8 cellular contexts compared by ENCODE assay signal in the genomic region with DNA sequence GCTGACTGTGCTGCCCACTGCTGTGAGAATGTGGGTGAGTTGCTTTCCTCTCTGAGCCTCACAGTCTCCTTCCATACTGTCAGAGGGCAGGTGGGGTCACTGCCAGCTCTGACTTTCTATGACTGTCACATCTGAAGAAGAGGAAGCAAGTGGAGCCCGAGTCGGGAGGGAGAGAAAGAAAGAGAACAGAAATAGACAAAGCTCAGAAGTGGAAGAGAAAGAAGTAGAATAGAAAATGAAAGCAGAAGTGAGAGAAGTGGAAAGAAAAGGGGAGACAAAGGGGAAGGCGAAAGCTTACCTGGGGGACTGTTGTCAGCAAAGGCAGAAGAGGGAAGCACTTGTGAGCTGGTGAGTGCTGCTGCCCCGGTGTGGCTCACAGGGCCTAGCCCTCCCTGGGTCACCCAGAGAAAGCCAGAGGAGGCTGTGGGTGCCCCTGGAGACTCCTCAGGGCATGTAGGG. TPM values are rescaled to one million over a fixed set of nuclear protein-coding genes. Genes with fewer than 3 reads are reported as not detected.
A peak's percentile ranks its signal among the peaks of the same experiment; 100 is the strongest.
DNase-seq lines count a peak whose midpoint lies in the region; ATAC-seq and TF ChIP-seq lines count a peak whose summit lies in the region.

No MANE protein-coding gene starts in this region.

- peak overlapping the region; percentile 35 to 38 for H3K4me3 Mint-ChIP-seq in stimulated activated naive CD8-positive, alpha-beta T cell treated with anti-CD3 and anti-CD28 coated beads, Interleukin-15, amount 100 ng/mL, for 72 hours
- no peak overlapping the region for H3K4me3 Mint-ChIP-seq in activated T-cell treated with anti-CD3 and anti-CD28 coated beads, Interleukin-2, amount 50 U/mL, for 4 hours

- no TSS peak for BruUV-seq in PC-3 (replicated peaks; lab: Mats Ljungman, UMichigan)

- H3K27me3 Mint-ChIP-seq in stimulated activated naive CD8-positive, alpha-beta T cell treated with anti-CD3 and anti-CD28 coated beads, Interleukin-15, amount 100 ng/mL, for 72 hours, result peaks cover 8% of the 10 kb centered on the region
- no peaks in the 10 kb centered on the region for H3K27me3 Mint-ChIP-seq in activated T-cell treated with anti-CD3 and anti-CD28 coated beads, Interleukin-2, amount 50 U/mL, for 4 hours (ENCODE audit: low read depth)

- H3F3A ChIP-seq in PC-3 (ENCODE audit: low read length, unreplicated experiment), result no peaks in the 10 kb centered on the region

- H3K79me2 ChIP-seq in PC-3 (ENCODE audit: low read length), result no peaks in the 10 kb centered on the region

- no peak overlapping the region for H3K4me2 ChIP-seq in PC-3 (ENCODE audit: low read length)

- H3K4me1 ChIP-seq in right atrium auricular region, result no peaks in the 10 kb centered on the region
- H3K4me1 ChIP-seq in PC-3 (ENCODE audit: insufficient read depth, low read length), result peaks cover under 1% of the 10 kb centered on the region

- H3K9me3 ChIP-seq in right atrium auricular region, result no peaks in the 10 kb centered on the region
- H3K9me3 ChIP-seq in PC-3 (ENCODE audit: low read length), result no peaks in the 10 kb centered on the region

- no peaks in the 10 kb centered on the region for H3K9me2 ChIP-seq in PC-3 (replicated peaks; ENCODE audit: low read length)

- no peaks in the 10 kb centered on the region for H3K27me3 ChIP-seq in right atrium auricular region
- H3K27me3 ChIP-seq in PC-3 (ENCODE audit: low read length), result no peaks in the 10 kb centered on the region

- H3K4me1 Mint-ChIP-seq in stimulated activated naive CD8-positive, alpha-beta T cell treated with anti-CD3 and anti-CD28 coated beads, Interleukin-15, amount 100 ng/mL, for 72 hours, result peaks cover 10% of the 10 kb centered on the region
- H3K4me1 Mint-ChIP-seq in activated T-cell treated with anti-CD3 and anti-CD28 coated beads, Interleukin-2, amount 50 U/mL, for 4 hours (ENCODE audit: low read depth), result no peaks in the 10 kb centered on the region

- intact Hi-C loops in Right ventricle myocardium inferior (cut with DNase I) (no loop called here), PC-3 (cut with micrococcal nuclease) (no loop called here)

- H3K36me3 ChIP-seq in right atrium auricular region (no peaks in the 10 kb centered on the region), PC-3 (ENCODE audit: low read depth, low read length) (no peaks in the 10 kb centered on the region)

- POLR2A ChIA-PET in PC-3 (lab: Charles Lee; ENCODE audit: unreplicated experiment), result no interaction called here

- H3K9me3 Mint-ChIP-seq in stimulated activated naive CD8-positive, alpha-beta T cell treated with anti-CD3 and anti-CD28 coated beads, Interleukin-15, amount 100 ng/mL, for 72 hours, result no peaks in the 10 kb centered on the region
- no peaks in the 10 kb centered on the region for H3K9me3 Mint-ChIP-seq in activated T-cell treated with anti-CD3 and anti-CD28 coated beads, Interleukin-2, amount 50 U/mL, for 4 hours

- no peak overlapping the region for H2AFZ ChIP-seq in PC-3 (ENCODE audit: low read length)

- peak; percentile 40 for ATAC-seq in Right ventricle myocardium inferior
- ATAC-seq in HG02798 (IDR thresholded peaks at IDR 0.05; ENCODE audit: poor library complexity, unreplicated experiment), result peak; percentile 95
- peak; percentile 54 for ATAC-seq in stimulated activated naive CD8-positive, alpha-beta T cell treated with anti-CD3 and anti-CD28 coated beads, Interleukin-15, amount 100 ng/mL, for 72 hours
- no peak for ATAC-seq in activated T-cell treated with anti-CD3 and anti-CD28 coated beads, Interleukin-2, amount 50 U/mL, for 4 hours
- no peak for ATAC-seq in PC-3

- H3K4me3 ChIP-seq in right atrium auricular region, result no peak overlapping the region
- no peak overlapping the region for H3K4me3 ChIP-seq in PC-3 (ENCODE audit: low read length)

- CTCF ChIA-PET in PC-3 (lab: Charles Lee), result no interaction called here

- TF ChIP-seq CTCF in right atrium auricular region (IDR thresholded peaks at IDR 0.05) (no peak), PC-3 (conservative IDR thresholded peaks at IDR 0.05; ENCODE audit: low read depth, low read length) (no peak)

- no peak overlapping the region for H3K27ac ChIP-seq in right atrium auricular region
- H3K27ac ChIP-seq in PC-3 (ENCODE audit: low read length), result no peak overlapping the region

- no peaks in the 10 kb centered on the region for H3K36me3 Mint-ChIP-seq in activated T-cell treated with anti-CD3 and anti-CD28 coated beads, Interleukin-2, amount 50 U/mL, for 4 hours (ENCODE audit: insufficient read depth)

- H4K20me1 ChIP-seq in PC-3 (ENCODE audit: low read length), result no peaks in the 10 kb centered on the region

- no peak for DNase-seq in Right ventricle myocardium inferior (ENCODE audit: missing footprints)
- DNase-seq in right atrium auricular region (ENCODE audit: low spot score), result no peak
- DNase-seq in NAMALWA (ENCODE audit: low spot score), result peak; percentile 43
- DNase-seq in stimulated activated naive CD8-positive, alpha-beta T cell treated with anti-CD3 and anti-CD28 coated beads, Interleukin-15, amount 100 ng/mL, for 72 hours, result no peak
- no peak for DNase-seq in activated T-cell treated with anti-CD3 and anti-CD28 coated beads, Interleukin-2, amount 50 U/mL, for 4 hours
- DNase-seq in DMS153 (lab: John Stamatoyannopoulos, UW), result no peak
- DNase-seq in PC-3, result no peak

- H3K27ac Mint-ChIP-seq in stimulated activated naive CD8-positive, alpha-beta T cell treated with anti-CD3 and anti-CD28 coated beads, Interleukin-15, amount 100 ng/mL, for 72 hours, result peak overlapping the region in 1 of 2 donors; percentile 29

- H3K9ac ChIP-seq in PC-3 (ENCODE audit: low read length), result no peak overlapping the region

RNA-seq across cellular contexts. Expression of gene EPHB1, which starts 57.9 kb away (rescaled TPM):
- total RNA-seq in Right ventricle myocardium inferior (1.4 TPM), right atrium auricular region (1 to 10 TPM; 1.9 to 3.2 TPM), PC-3 (2014; rRNA removed) (0.69 and 0.92 TPM in 2 replicates)
- under 1 TPM; 0.50 to 0.71 (median 0.68) TPM for total RNA-seq in activated T-cell treated with anti-CD3 and anti-CD28 coated beads, Interleukin-2, amount 50 U/mL, for 4 hours

Comparison
In these comparisons a context has a peak if more than half of its experiments do, and no peak if none do; other contexts are left out.
1. ATAC-seq: peak in Right ventricle myocardium inferior (single experiment), HG02798 (single experiment) and stimulated activated naive CD8-positive, alpha-beta T cell treated with anti-CD3 and anti-CD28 coated beads, Interleukin-15, amount 100 ng/mL, for 72 hours (single experiment); none in activated T-cell treated with anti-CD3 and anti-CD28 coated beads, Interleukin-2, amount 50 U/mL, for 4 hours (0 of 2) and PC-3 (single experiment).